ENCODE assay signal across 25 cellular contexts in genomic region chr10:9922123-9922685, GRCh38.
"Had no signal": no experiment of that assay in that cellular context is flagged by ENCODE, and none has a peak within 500 bp of the region (broad histone marks: within the 10 kb centered on the region; RNA-seq: fewer than 3 reads in every experiment).

No MANE protein-coding gene starts in this region.

- DNase-seq: activated CD4-positive, alpha-beta T cell treated with anti-CD3 and anti-CD28 coated beads, Interleukin-2, amount 10 ng/mL, durations not matched to agents 7 days and 5 days; activated CD4-positive, CD25-positive, alpha-beta regulatory T cell treated with anti-CD3 and anti-CD28 coated beads, Interleukin-2, amount 50 U/mL, for 72 hours; activated CD8-positive, alpha-beta T cell treated with anti-CD3 and anti-CD28 coated beads, Interleukin-2, amount 10 ng/mL, durations not matched to agents 7 days and 5 days; activated gamma-delta T cell treated with Interleukin-2 at 50 U/mL for 16 hours; activated T-cell treated with anti-CD3 and anti-CD28 coated beads, Interleukin-2, amount 50 U/mL, for 1 hour; cerebellar nuclear complex; effector CD8-positive, alpha-beta T cell; erythroblast; foreskin keratinocyte; mucosa of descending colon; retina; sigmoid colon; SK-N-SH; spleen; stimulated activated CD4-positive, alpha-beta T cell treated with anti-CD3 and anti-CD28 coated beads, Interleukin-4, amount 100 ng/mL, for 1 hour; stimulated activated naive CD4-positive, alpha-beta T cell; WERI-Rb-1 had no signal

- H3K36me3 Mint-ChIP-seq: activated naive CD4-positive, alpha-beta T cell treated with anti-CD3 and anti-CD28 coated beads, Interleukin-2, amount 50 U/mL, for 24 hours; memory B cell; type B pancreatic cell had no signal

- H3K27me3 Mint-ChIP-seq: activated CD4-positive, alpha-beta T cell treated with anti-CD3 and anti-CD28 coated beads, Interleukin-2, amount 10 ng/mL, durations not matched to agents 7 days and 5 days; dendritic cell treated with granulocyte-macrophage colony-stimulating factor and Interleukin-4, amounts not matched to agents 40 ng/mL and 50 ng/mL, for 4 days had no signal

- H3K27ac ChIP-seq: foreskin keratinocyte, sigmoid colon, spleen, thoracic aorta, WERI-Rb-1 had no signal

- H3K27me3 ChIP-seq: foreskin keratinocyte, sigmoid colon, spleen had no signal

- H3K9me3 Mint-ChIP-seq: activated CD4-positive, alpha-beta T cell treated with anti-CD3 and anti-CD28 coated beads, Interleukin-2, amount 10 ng/mL, durations not matched to agents 7 days and 5 days; activated naive CD4-positive, alpha-beta T cell treated with anti-CD3 and anti-CD28 coated beads, Interleukin-2, amount 50 U/mL, for 24 hours; type B pancreatic cell had no signal

- H3K4me1 ChIP-seq: foreskin keratinocyte, sigmoid colon, spleen had no signal

- H3K9ac ChIP-seq: SK-N-SH had no signal

- H3K4me1 Mint-ChIP-seq: activated CD4-positive, alpha-beta T cell treated with anti-CD3 and anti-CD28 coated beads, Interleukin-2, amount 10 ng/mL, durations not matched to agents 7 days and 5 days; activated naive CD4-positive, alpha-beta T cell treated with anti-CD3 and anti-CD28 coated beads, Interleukin-2, amount 50 U/mL, for 24 hours; memory B cell had no signal

- H3K36me3 ChIP-seq: sigmoid colon, spleen, thoracic aorta, WERI-Rb-1 had no signal

- FAIRE-seq: bronchial epithelial cell, TTC549 had no signal

- H3K4me2 ChIP-seq: SK-N-SH had no signal

- H3K9me3 ChIP-seq: mucosa of descending colon, sigmoid colon, thoracic aorta had no signal

- H3K4me3 ChIP-seq: mucosa of descending colon, sigmoid colon, spleen, thoracic aorta had no signal

- H3K4me3 Mint-ChIP-seq: activated CD4-positive, alpha-beta T cell treated with anti-CD3 and anti-CD28 coated beads, Interleukin-2, amount 10 ng/mL, durations not matched to agents 7 days and 5 days; activated CD8-positive, alpha-beta T cell treated with anti-CD3 and anti-CD28 coated beads, Interleukin-2, amount 10 ng/mL, durations not matched to agents 7 days and 5 days; activated naive CD4-positive, alpha-beta T cell treated with anti-CD3 and anti-CD28 coated beads, Interleukin-2, amount 50 U/mL, for 24 hours; dendritic cell treated with granulocyte-macrophage colony-stimulating factor and Interleukin-4, amounts not matched to agents 40 ng/mL and 50 ng/mL, for 4 days; memory B cell; neural crest cell; type B pancreatic cell had no signal

- H3K27ac Mint-ChIP-seq: activated CD4-positive, alpha-beta T cell treated with anti-CD3 and anti-CD28 coated beads, Interleukin-2, amount 10 ng/mL, durations not matched to agents 7 days and 5 days; activated CD8-positive, alpha-beta T cell treated with anti-CD3 and anti-CD28 coated beads, Interleukin-2, amount 10 ng/mL, durations not matched to agents 7 days and 5 days; activated naive CD4-positive, alpha-beta T cell treated with anti-CD3 and anti-CD28 coated beads, Interleukin-2, amount 50 U/mL, for 24 hours; dendritic cell treated with granulocyte-macrophage colony-stimulating factor and Interleukin-4, amounts not matched to agents 40 ng/mL and 50 ng/mL, for 4 days; memory B cell; type B pancreatic cell had no signal

- ATAC-seq: activated CD8-positive, alpha-beta T cell treated with anti-CD3 and anti-CD28 coated beads, Interleukin-2, amount 10 ng/mL, durations not matched to agents 7 days and 5 days; foreskin keratinocyte; mucosa of descending colon had no signal
